In genomic region chrX:109839694-109840358, GRCh38 we compare ENCODE assay signal across 8 cellular contexts.
A peak's percentile ranks its signal among the peaks of the same experiment; 100 is the strongest.
DNase-seq lines count a peak whose midpoint lies in the region; ATAC-seq and TF ChIP-seq lines count a peak whose summit lies in the region.

No MANE protein-coding gene starts in this region.

- CTCF ChIA-PET in activated CD8-positive, alpha-beta T cell treated with anti-CD3 and anti-CD28 coated beads for 36 hours (lab: Charles Lee): interaction anchor here (1.5 to 4.0 kb wide), 2 partner anchors 16 to 51 kb away, joined by 4 to 24 read pairs; no protein-coding TSS in a partner anchor
- CTCF ChIA-PET in activated CD8-positive, alpha-beta T cell treated with anti-CD3 and anti-CD28 coated beads, Interleukin-2, amount 10 ng/mL, durations not matched to agents 7 days and 5 days (lab: Charles Lee): interaction anchor here (2.2 kb wide), 1 partner anchor 17 kb away, joined by 8 read pairs; no protein-coding TSS in a partner anchor

- H3K36me3 Mint-ChIP-seq in activated CD8-positive, alpha-beta T cell treated with anti-CD3 and anti-CD28 coated beads for 36 hours (ENCODE audit: low read depth): no peaks in the 10 kb centered on the region
- H3K36me3 Mint-ChIP-seq in activated CD8-positive, alpha-beta T cell treated with anti-CD3 and anti-CD28 coated beads, Interleukin-2, amount 10 ng/mL, durations not matched to agents 7 days and 5 days (ENCODE audit: low read depth): no peaks in the 10 kb centered on the region
- H3K36me3 Mint-ChIP-seq in T-helper 17 cell (ENCODE audit: low read depth): no peaks in the 10 kb centered on the region
- no peaks in the 10 kb centered on the region for H3K36me3 Mint-ChIP-seq in activated T-helper 17 cell treated with anti-CD3 and anti-CD28 coated beads, Interleukin-2, amount 50 U/mL, for 72 hours (ENCODE audit: low read depth)

- no peak overlapping the region for H3K4me3 Mint-ChIP-seq in activated CD8-positive, alpha-beta T cell treated with anti-CD3 and anti-CD28 coated beads for 36 hours
- no peak overlapping the region for H3K4me3 Mint-ChIP-seq in activated CD8-positive, alpha-beta T cell treated with anti-CD3 and anti-CD28 coated beads, Interleukin-2, amount 10 ng/mL, durations not matched to agents 7 days and 5 days
- no peak overlapping the region for H3K4me3 Mint-ChIP-seq in T-helper 17 cell
- H3K4me3 Mint-ChIP-seq in activated T-helper 17 cell treated with anti-CD3 and anti-CD28 coated beads, Interleukin-2, amount 50 U/mL, for 72 hours: no peak overlapping the region

- H3K9me3 ChIP-seq in gastroesophageal sphincter: no peaks in the 10 kb centered on the region
- no peaks in the 10 kb centered on the region for H3K9me3 ChIP-seq in tibial nerve
- H3K9me3 ChIP-seq in T-helper 17 cell (ENCODE audit: control insufficient read depth, low read length, poor library complexity, severe bottlenecking): no peaks in the 10 kb centered on the region

- H3K36me3 ChIP-seq in gastroesophageal sphincter (no peaks in the 10 kb centered on the region), tibial nerve (no peaks in the 10 kb centered on the region)

- no peak for TF ChIP-seq POLR2A in gastroesophageal sphincter (IDR thresholded peaks at IDR 0.05)
- no peak for TF ChIP-seq POLR2A in tibial nerve (IDR thresholded peaks at IDR 0.05)

- TF ChIP-seq EP300 in gastroesophageal sphincter (IDR thresholded peaks at IDR 0.05): no peak
- TF ChIP-seq EP300 in tibial nerve (IDR thresholded peaks at IDR 0.05): no peak

- H3K27ac Mint-ChIP-seq in activated CD8-positive, alpha-beta T cell treated with anti-CD3 and anti-CD28 coated beads for 36 hours: no peak overlapping the region
- no peak overlapping the region for H3K27ac Mint-ChIP-seq in activated CD8-positive, alpha-beta T cell treated with anti-CD3 and anti-CD28 coated beads, Interleukin-2, amount 10 ng/mL, durations not matched to agents 7 days and 5 days
- no peak overlapping the region for H3K27ac Mint-ChIP-seq in T-helper 17 cell
- no peak overlapping the region for H3K27ac Mint-ChIP-seq in activated T-helper 17 cell treated with anti-CD3 and anti-CD28 coated beads, Interleukin-2, amount 50 U/mL, for 72 hours

- no peaks in the 10 kb centered on the region for H3K4me1 ChIP-seq in gastroesophageal sphincter
- H3K4me1 ChIP-seq in tibial nerve: peaks cover 0 to 15% (median 3%) of the 10 kb centered on the region in 4 donors

- H3K27ac ChIP-seq in gastroesophageal sphincter: peak overlapping the region in 3 of 4 donors; percentile 14 to 49 (median 31)
- H3K27ac ChIP-seq in tibial nerve: peak overlapping the region in 3 of 4 donors; percentile 19 to 74 (median 71)

- POLR2A ChIA-PET in activated CD8-positive, alpha-beta T cell treated with anti-CD3 and anti-CD28 coated beads for 36 hours (lab: Charles Lee): interaction anchor here (1.2 kb wide), 1 partner anchor 106 kb away, joined by 3 read pairs; the partner anchor contains the start of gene ACSL4
- POLR2A ChIA-PET in activated CD8-positive, alpha-beta T cell treated with anti-CD3 and anti-CD28 coated beads, Interleukin-2, amount 10 ng/mL, durations not matched to agents 7 days and 5 days (lab: Charles Lee): no interaction called here

- H3K27me3 ChIP-seq in gastroesophageal sphincter: no peaks in the 10 kb centered on the region
- H3K27me3 ChIP-seq in tibial nerve: peaks cover 0 to 25% of the 10 kb centered on the region in 2 donors

- intact Hi-C loops in activated CD8-positive, alpha-beta T cell treated with anti-CD3 and anti-CD28 coated beads for 36 hours (cut with micrococcal nuclease): loop anchor here (5.0 kb wide), 1 partner anchor 108 kb away; the partner anchor contains the start of gene ACSL4

- H3K4me1 Mint-ChIP-seq in activated CD8-positive, alpha-beta T cell treated with anti-CD3 and anti-CD28 coated beads for 36 hours (ENCODE audit: low read depth): peaks cover 8% of the 10 kb centered on the region
- H3K4me1 Mint-ChIP-seq in activated CD8-positive, alpha-beta T cell treated with anti-CD3 and anti-CD28 coated beads, Interleukin-2, amount 10 ng/mL, durations not matched to agents 7 days and 5 days (ENCODE audit: low read depth): no peaks in the 10 kb centered on the region
- no peaks in the 10 kb centered on the region for H3K4me1 Mint-ChIP-seq in T-helper 17 cell
- H3K4me1 Mint-ChIP-seq in activated T-helper 17 cell treated with anti-CD3 and anti-CD28 coated beads, Interleukin-2, amount 50 U/mL, for 72 hours: no peaks in the 10 kb centered on the region

- WGBS in gastroesophageal sphincter (ENCODE audit: low coverage in 1 of 2), 2 donors: 44 to 74% methylated on average over 3 to 4 of the region's 9 CpGs
- WGBS in tibial nerve, 2 donors: 40 to 55% methylated on average over 9 of the region's 9 CpGs

- H3K27me3 Mint-ChIP-seq in activated CD8-positive, alpha-beta T cell treated with anti-CD3 and anti-CD28 coated beads for 36 hours: no peaks in the 10 kb centered on the region
- no peaks in the 10 kb centered on the region for H3K27me3 Mint-ChIP-seq in activated CD8-positive, alpha-beta T cell treated with anti-CD3 and anti-CD28 coated beads, Interleukin-2, amount 10 ng/mL, durations not matched to agents 7 days and 5 days (ENCODE audit: low read depth)
- H3K27me3 Mint-ChIP-seq in T-helper 17 cell: no peaks in the 10 kb centered on the region
- no peaks in the 10 kb centered on the region for H3K27me3 Mint-ChIP-seq in activated T-helper 17 cell treated with anti-CD3 and anti-CD28 coated beads, Interleukin-2, amount 50 U/mL, for 72 hours

- DNase-seq in activated CD8-positive, alpha-beta T cell treated with anti-CD3 and anti-CD28 coated beads for 36 hours: peak; percentile 2
- no peak for DNase-seq in activated CD8-positive, alpha-beta T cell treated with anti-CD3 and anti-CD28 coated beads, Interleukin-2, amount 10 ng/mL, durations not matched to agents 7 days and 5 days
- DNase-seq in SIG-M5 (lab: John Stamatoyannopoulos, UW) (peak; percentile 4), tibial nerve (ENCODE audit: low spot score in 2 of 2) (no peak), T-helper 17 cell (no peak)
- no peak for DNase-seq in effector CD4-positive, alpha-beta T cell

- no peaks in the 10 kb centered on the region for H3K9me3 Mint-ChIP-seq in activated CD8-positive, alpha-beta T cell treated with anti-CD3 and anti-CD28 coated beads for 36 hours
- H3K9me3 Mint-ChIP-seq in activated CD8-positive, alpha-beta T cell treated with anti-CD3 and anti-CD28 coated beads, Interleukin-2, amount 10 ng/mL, durations not matched to agents 7 days and 5 days (ENCODE audit: insufficient read depth): no peaks in the 10 kb centered on the region
- H3K9me3 Mint-ChIP-seq in activated T-helper 17 cell treated with anti-CD3 and anti-CD28 coated beads, Interleukin-2, amount 50 U/mL, for 72 hours: no peaks in the 10 kb centered on the region

- H3K4me3 ChIP-seq in gastroesophageal sphincter (no peak overlapping the region), tibial nerve (no peak overlapping the region)

- no peak for ATAC-seq in activated CD8-positive, alpha-beta T cell treated with anti-CD3 and anti-CD28 coated beads for 36 hours
- ATAC-seq in activated CD8-positive, alpha-beta T cell treated with anti-CD3 and anti-CD28 coated beads, Interleukin-2, amount 10 ng/mL, durations not matched to agents 7 days and 5 days: no peak
- ATAC-seq in gastroesophageal sphincter: peak; percentile 8
- ATAC-seq in T-helper 17 cell: no peak
- no peak for ATAC-seq in activated T-helper 17 cell treated with anti-CD3 and anti-CD28 coated beads, Interleukin-2, amount 50 U/mL, for 72 hours (replicated peaks)

- TF ChIP-seq CTCF in activated CD8-positive, alpha-beta T cell treated with anti-CD3 and anti-CD28 coated beads for 36 hours (IDR thresholded peaks at IDR 0.05): no peak
- TF ChIP-seq CTCF in gastroesophageal sphincter (IDR thresholded peaks at IDR 0.05): no peak
- no peak for TF ChIP-seq CTCF in tibial nerve (IDR thresholded peaks at IDR 0.05)

Comparison
In these comparisons a context has a peak if more than half of its experiments do, and no peak if none do; other contexts are left out.
1. DNase-seq: peak in activated CD8-positive, alpha-beta T cell treated with anti-CD3 and anti-CD28 coated beads for 36 hours (single experiment) and SIG-M5 (single experiment); none in activated CD8-positive, alpha-beta T cell treated with anti-CD3 and anti-CD28 coated beads, Interleukin-2, amount 10 ng/mL, durations not matched to agents 7 days and 5 days (single experiment), tibial nerve (0 of 2), T-helper 17 cell (0 of 3) and effector CD4-positive, alpha-beta T cell (single experiment).